ENCODE assay signal across 1 cellular context in the genomic region with DNA sequence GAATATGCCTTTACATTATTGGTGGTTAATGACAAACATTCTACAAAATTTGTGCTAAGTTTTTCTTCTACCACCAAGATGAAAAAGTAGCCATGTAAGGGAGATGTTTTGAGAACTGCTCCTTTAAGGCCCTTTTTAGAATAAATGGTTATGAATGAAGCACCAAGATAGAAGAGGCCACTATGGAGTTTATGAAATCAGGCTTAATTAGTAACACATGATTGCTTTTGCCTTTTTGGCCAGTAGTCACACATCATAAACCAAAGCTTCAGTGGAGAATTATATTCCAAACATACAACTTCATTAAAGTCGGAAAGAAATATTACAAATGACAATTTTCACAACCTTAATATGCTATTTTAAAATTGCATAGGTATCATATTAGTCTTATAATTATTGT.
TF ChIP-seq lines count a peak whose summit lies in the region.

No MANE protein-coding gene starts in this region.

TF ChIP-seq in WTC11, 78 proteins besides CTCF, POLR2A, EP300 and RAD21 (continued from another document):
- TF ChIP-seq, protein P1, sequence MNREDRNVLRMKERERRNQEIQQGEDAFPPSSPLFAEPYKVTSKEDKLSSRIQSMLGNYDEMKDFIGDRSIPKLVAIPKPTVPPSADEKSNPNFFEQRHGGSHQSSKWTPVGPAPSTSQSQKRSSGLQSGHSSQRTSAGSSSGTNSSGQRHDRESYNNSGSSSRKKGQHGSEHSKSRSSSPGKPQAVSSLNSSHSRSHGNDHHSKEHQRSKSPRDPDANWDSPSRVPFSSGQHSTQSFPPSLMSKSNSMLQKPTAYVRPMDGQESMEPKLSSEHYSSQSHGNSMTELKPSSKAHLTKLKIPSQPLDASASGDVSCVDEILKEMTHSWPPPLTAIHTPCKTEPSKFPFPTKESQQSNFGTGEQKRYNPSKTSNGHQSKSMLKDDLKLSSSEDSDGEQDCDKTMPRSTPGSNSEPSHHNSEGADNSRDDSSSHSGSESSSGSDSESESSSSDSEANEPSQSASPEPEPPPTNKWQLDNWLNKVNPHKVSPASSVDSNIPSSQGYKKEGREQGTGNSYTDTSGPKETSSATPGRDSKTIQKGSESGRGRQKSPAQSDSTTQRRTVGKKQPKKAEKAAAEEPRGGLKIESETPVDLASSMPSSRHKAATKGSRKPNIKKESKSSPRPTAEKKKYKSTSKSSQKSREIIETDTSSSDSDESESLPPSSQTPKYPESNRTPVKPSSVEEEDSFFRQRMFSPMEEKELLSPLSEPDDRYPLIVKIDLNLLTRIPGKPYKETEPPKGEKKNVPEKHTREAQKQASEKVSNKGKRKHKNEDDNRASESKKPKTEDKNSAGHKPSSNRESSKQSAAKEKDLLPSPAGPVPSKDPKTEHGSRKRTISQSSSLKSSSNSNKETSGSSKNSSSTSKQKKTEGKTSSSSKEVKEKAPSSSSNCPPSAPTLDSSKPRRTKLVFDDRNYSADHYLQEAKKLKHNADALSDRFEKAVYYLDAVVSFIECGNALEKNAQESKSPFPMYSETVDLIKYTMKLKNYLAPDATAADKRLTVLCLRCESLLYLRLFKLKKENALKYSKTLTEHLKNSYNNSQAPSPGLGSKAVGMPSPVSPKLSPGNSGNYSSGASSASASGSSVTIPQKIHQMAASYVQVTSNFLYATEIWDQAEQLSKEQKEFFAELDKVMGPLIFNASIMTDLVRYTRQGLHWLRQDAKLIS (CRISPR knock-in tag; IDR thresholded peaks at IDR 0.05; ENCODE audit: borderline replicate concordance) = no peak
- TF ChIP-seq, protein P2, sequence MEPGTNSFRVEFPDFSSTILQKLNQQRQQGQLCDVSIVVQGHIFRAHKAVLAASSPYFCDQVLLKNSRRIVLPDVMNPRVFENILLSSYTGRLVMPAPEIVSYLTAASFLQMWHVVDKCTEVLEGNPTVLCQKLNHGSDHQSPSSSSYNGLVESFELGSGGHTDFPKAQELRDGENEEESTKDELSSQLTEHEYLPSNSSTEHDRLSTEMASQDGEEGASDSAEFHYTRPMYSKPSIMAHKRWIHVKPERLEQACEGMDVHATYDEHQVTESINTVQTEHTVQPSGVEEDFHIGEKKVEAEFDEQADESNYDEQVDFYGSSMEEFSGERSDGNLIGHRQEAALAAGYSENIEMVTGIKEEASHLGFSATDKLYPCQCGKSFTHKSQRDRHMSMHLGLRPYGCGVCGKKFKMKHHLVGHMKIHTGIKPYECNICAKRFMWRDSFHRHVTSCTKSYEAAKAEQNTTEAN (CRISPR knock-in tag; IDR thresholded peaks at IDR 0.05) = no peak
- no peak for TF ChIP-seq CBFB (CRISPR knock-in tag; IDR thresholded peaks at IDR 0.05; ENCODE audit: low read depth)
- TF ChIP-seq SMAD3 (CRISPR knock-in tag; IDR thresholded peaks at IDR 0.05; ENCODE audit: borderline replicate concordance) = no peak
TF ChIP-seq in WTC11: peak in this region for 0.
